ENCODE assay signal across 8 cellular contexts in the genomic region with DNA sequence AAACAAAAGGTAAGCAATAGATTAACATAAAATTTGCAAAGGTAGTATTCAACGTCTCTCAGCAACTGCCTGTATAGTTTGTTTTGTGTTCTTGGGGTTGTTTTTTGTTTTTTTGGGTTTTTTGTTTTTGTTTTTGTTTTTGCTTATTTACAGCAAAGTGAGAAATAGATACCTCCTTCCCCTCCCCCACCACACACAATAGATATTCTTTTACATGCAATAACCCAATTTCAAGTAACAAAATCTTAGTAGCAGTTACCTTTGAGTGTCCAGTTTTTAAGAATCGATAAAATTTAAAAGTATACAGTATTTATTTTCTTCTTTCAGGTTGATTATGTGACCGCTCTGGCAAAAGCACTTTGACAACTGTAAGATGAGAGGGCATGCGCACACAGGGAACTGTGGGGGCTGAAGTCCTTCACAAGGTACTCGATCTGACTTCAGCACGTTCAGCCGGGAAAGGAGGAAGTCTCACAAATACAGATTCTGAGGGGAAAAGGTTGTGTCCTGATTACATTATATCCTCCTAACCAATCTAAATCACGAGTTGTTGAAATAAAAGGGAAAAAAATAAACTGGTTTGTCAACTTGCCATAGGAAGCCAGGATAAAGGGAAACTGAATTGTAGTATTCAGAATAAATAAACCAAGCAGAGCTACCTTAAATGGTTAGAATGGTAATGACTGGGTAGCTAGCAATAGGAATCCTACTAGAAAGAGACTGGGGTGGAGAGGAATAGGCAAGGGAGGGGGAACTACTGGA. TPM values are rescaled to one million over a fixed set of nuclear protein-coding genes. Genes with fewer than 3 reads are reported as not detected.
DNase-seq lines count a peak whose midpoint lies in the region; ATAC-seq and TF ChIP-seq lines count a peak whose summit lies in the region.

No MANE protein-coding gene starts in this region.

- DNase-seq in GM13976 (ENCODE audit: low spot score), result peak; percentile 41
- DNase-seq in NCI-H1092 (lab: John Stamatoyannopoulos, UW), result peak; percentile 58
- DNase-seq in SKM-1 treated with dmso at 0.1 percent for 144 hours (lab: John Stamatoyannopoulos, UW; ENCODE audit: unreplicated experiment), result peak; percentile 85
- peak; percentile 83 for DNase-seq in astrocyte of the hippocampus (ENCODE audit: low read depth, low spot score)
- DNase-seq in heart left ventricle, result peak in 4 of 5 donors; percentile 60 to 77 (median 66)
- peak; percentile 36 to 52 (median 38) for DNase-seq in ovary

- H3K27ac ChIP-seq in heart left ventricle, result peak overlapping the region in 11 of 12 donors; percentile 79 to 91 (median 88)
- no peak overlapping the region for H3K27ac ChIP-seq in ovary

- no peak for TF ChIP-seq EP300 in ovary (IDR thresholded peaks at IDR 0.05)

- no peaks in the 10 kb centered on the region for H3K36me3 ChIP-seq in heart left ventricle
- no peaks in the 10 kb centered on the region for H3K36me3 ChIP-seq in ovary

- 6 to 10% (median 8%) methylated on average over 8 of the region's 8 CpGs for WGBS in heart left ventricle, 4 donors
- 5 to 9% (median 7%) methylated on average over 8 of the region's 8 CpGs for WGBS in ovary, 3 donors

- peaks cover 0 to 36% (median 12%) of the 10 kb centered on the region in 12 donors for H3K4me1 ChIP-seq in heart left ventricle
- H3K4me1 ChIP-seq in ovary (ENCODE audit: insufficient read depth), result peaks cover 3% of the 10 kb centered on the region

- ATAC-seq in heart left ventricle (peak; percentile 55 to 78 (median 70)), GM18502 (IDR thresholded peaks at IDR 0.05; ENCODE audit: poor library complexity, unreplicated experiment) (no peak), GM21423 (IDR thresholded peaks at IDR 0.05; ENCODE audit: unreplicated experiment) (no peak)

- peak overlapping the region in 11 of 12 donors; percentile 29 to 82 (median 76) for H3K4me3 ChIP-seq in heart left ventricle
- peak overlapping the region; percentile 22 for H3K4me3 ChIP-seq in ovary

- in situ Hi-C loops in GM13976 (cut with MboI; ENCODE audit: low sequenced_read_pairs, unreplicated experiment), result no loop called here

- TF ChIP-seq CTCF in GM13976 (IDR thresholded peaks at IDR 0.05; ENCODE audit: borderline replicate concordance, control extremely low read depth, extremely low read depth, insufficient read depth, missing control alignments) (no peak), heart left ventricle (IDR thresholded peaks at IDR 0.05) (no peak), ovary (IDR thresholded peaks at IDR 0.05) (no peak)

- no peaks in the 10 kb centered on the region for H3K27me3 ChIP-seq in heart left ventricle
- H3K27me3 ChIP-seq in ovary, result no peaks in the 10 kb centered on the region

- H3K9me3 ChIP-seq in heart left ventricle, result no peaks in the 10 kb centered on the region
- no peaks in the 10 kb centered on the region for H3K9me3 ChIP-seq in ovary

- intact Hi-C loops in heart left ventricle (cut with DNase I), result loop anchor here in 8 of 10 donors (2.0 to 10.0 kb wide), 5 partner anchors 34 to 158 kb away; a partner anchor contains a TSS
- intact Hi-C loops in ovary (cut with DNase I), result no loop called here

- no peak for TF ChIP-seq POLR2A in heart left ventricle (IDR thresholded peaks at IDR 0.05)
- TF ChIP-seq POLR2A in ovary (IDR thresholded peaks at IDR 0.05), result no peak

RNA-seq across cellular contexts. Expression of a gene that starts 47.8 kb away (rescaled TPM):
- total RNA-seq in heart left ventricle (10 to 100 TPM in 5 of 9 donors, 1 to 10 TPM in 4; 6.2 to 17.2 (median 10.1) TPM), ovary (1 to 10 TPM; 4.8 to 6.6 (median 5.7) TPM)
- polyA plus RNA-seq in heart left ventricle (1 to 10 TPM; 1.5 to 3.4 TPM), ovary (1 to 10 TPM; 2.3 TPM)

RNA-seq across cellular contexts. Expression of a gene that starts 47.9 kb away (rescaled TPM):
- total RNA-seq in heart left ventricle (10 to 100 TPM; 14.8 to 55.7 (median 29.4) TPM), ovary (10 to 100 TPM; 15.4 to 44.1 (median 36.4) TPM)
- polyA plus RNA-seq in heart left ventricle (10 to 100 TPM; 11.8 to 39.4 TPM), ovary (10 to 100 TPM; 21.8 to 30.0 TPM)

Comparison
In these comparisons a context has a peak if more than half of its experiments do, and no peak if none do; other contexts are left out.
1. ATAC-seq: peak in heart left ventricle (4 of 4); none in GM18502 (single experiment) and GM21423 (single experiment).
2. H3K27ac ChIP-seq: peak in heart left ventricle (11 of 12); none in ovary (0 of 2).
3. intact Hi-C loops: an anchor here in heart left ventricle (2.0 to 10.0 kb wide); none called in ovary.
4. Peak in every context shown above with its lines, with median percentiles within 50 percentile points of each other: DNase-seq.